9 cellular contexts compared by ENCODE assay signal in the genomic region with DNA sequence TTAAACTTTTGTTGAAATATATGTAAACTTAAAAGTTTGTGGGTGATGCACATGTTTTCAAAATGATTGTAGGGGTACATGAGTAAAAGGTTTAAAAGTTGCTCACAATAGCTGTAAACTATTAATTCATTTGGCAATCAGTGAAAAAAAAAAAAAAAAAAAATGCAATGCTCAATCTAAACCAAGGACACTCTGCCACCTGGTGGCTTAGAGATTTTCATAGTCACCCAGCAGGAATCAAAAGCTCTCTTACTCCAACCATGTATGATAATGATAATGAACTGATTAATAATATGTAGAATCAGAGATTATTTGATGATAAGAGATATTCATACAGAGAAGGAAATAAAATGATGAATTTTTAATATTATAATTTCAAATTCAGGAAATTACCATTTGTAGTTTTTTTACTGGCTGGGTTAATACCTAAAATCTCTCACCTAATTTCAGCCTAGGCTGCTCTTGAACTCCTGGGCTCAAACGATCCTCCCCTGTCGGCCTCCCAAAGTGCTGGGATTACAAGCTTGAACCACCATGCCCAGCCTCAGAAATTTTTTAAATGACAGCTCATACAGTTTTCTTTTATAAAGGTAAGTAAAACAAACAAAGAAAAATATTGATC. TPM values are rescaled to one million over a fixed set of nuclear protein-coding genes. Genes with fewer than 3 reads are reported as not detected.
DNase-seq lines count a peak whose midpoint lies in the region; ATAC-seq and TF ChIP-seq lines count a peak whose summit lies in the region.
"Had no signal": no experiment of that assay in that cellular context is flagged by ENCODE, and none has a peak within 500 bp of the region (broad histone marks: within the 10 kb centered on the region; RNA-seq: fewer than 3 reads in every experiment).

No MANE protein-coding gene starts in this region.

- H3K27me3 ChIP-seq in Caco-2 (replicated peaks; ENCODE audit: control insufficient read depth, insufficient read depth, low read length) = no peaks in the 10 kb centered on the region
- H3K27me3 ChIP-seq in Peyer's patch = no peaks in the 10 kb centered on the region
- peaks cover 15% of the 10 kb centered on the region for H3K27me3 ChIP-seq in osteoblast (ENCODE audit: insufficient read depth, low read length)

- H3K36me3 ChIP-seq in Caco-2 (ENCODE audit: control insufficient read depth, insufficient read depth, low read length) (no peaks in the 10 kb centered on the region), Peyer's patch (no peaks in the 10 kb centered on the region), osteoblast (ENCODE audit: insufficient read depth, low read length) (no peaks in the 10 kb centered on the region)

- H4K20me1 ChIP-seq in osteoblast (ENCODE audit: insufficient read depth, low read length) = no peaks in the 10 kb centered on the region

- no peaks in the 10 kb centered on the region for H3K9me3 ChIP-seq in Caco-2
- H3K9me3 ChIP-seq in Peyer's patch = no peaks in the 10 kb centered on the region
- no peaks in the 10 kb centered on the region for H3K9me3 ChIP-seq in osteoblast (ENCODE audit: low read depth, low read length)

- no peaks in the 10 kb centered on the region for H3K36me3 Mint-ChIP-seq in Caco-2 (ENCODE audit: insufficient read depth, unreplicated experiment)

- H3K27ac Mint-ChIP-seq in Caco-2 (ENCODE audit: unreplicated experiment) = no peak overlapping the region

- peak in 1 of 2 experiments; percentile 40 for DNase-seq in Caco-2
- peak; percentile 10 for DNase-seq in HCEC 1CT
- DNase-seq in Peyer's patch = no peak
- DNase-seq in erythroblast (lab: John Stamatoyannopoulos, UW) = peak; percentile 34 to 61
- peak; percentile 83 for DNase-seq in osteoblast (ENCODE audit: insufficient read length, low spot score, missing footprints)
- no peak for DNase-seq in T-helper 9 cell

- H3K4me3 ChIP-seq in Caco-2 (ENCODE audit: low read depth, low read length) (no peak overlapping the region), Peyer's patch (no peak overlapping the region), osteoblast (ENCODE audit: insufficient read depth, low read length) (no peak overlapping the region)
- H3K4me3 ChIP-seq: SK-N-MC had no signal

- CTCF ChIA-PET in Caco-2 (lab: Charles Lee) = interaction anchor here (0.6 to 2.3 kb wide), 11 partner anchors 11 to 554 kb away, joined by 3 to 20 read pairs (median 5); no protein-coding TSS in a partner anchor

- H2AFZ ChIP-seq in osteoblast (ENCODE audit: low read length) = no peak overlapping the region

- TF ChIP-seq CTCF in Caco-2 (IDR thresholded peaks at IDR 0.05; ENCODE audit: insufficient read depth in 1 of 2, low read depth in 1 of 2, low read length in 1 of 2, severe bottlenecking in 1 of 2, unreplicated experiment in 1 of 2) (peak; percentile 48 to 51), Peyer's patch (IDR thresholded peaks at IDR 0.05) (peak in 4 of 6 experiments; percentile 36 to 50 (median 43)), osteoblast (IDR thresholded peaks at IDR 0.05; ENCODE audit: extremely low read depth, low read depth, low read length) (peak; percentile 60)

- no TSS peak for BruUV-seq in Caco-2 (replicated peaks; lab: Mats Ljungman, UMichigan)

- ATAC-seq in GM21723 (IDR thresholded peaks at IDR 0.05; ENCODE audit: unreplicated experiment) (no peak), HG03432 (IDR thresholded peaks at IDR 0.05; ENCODE audit: unreplicated experiment) (no peak)

- no peaks in the 10 kb centered on the region for H3K79me2 ChIP-seq in osteoblast (ENCODE audit: insufficient read depth, low read length)

- TF ChIP-seq POLR2A in Peyer's patch (IDR thresholded peaks at IDR 0.05) (no peak), erythroblast (IDR thresholded peaks at IDR 0.05; ENCODE audit: low read length) (no peak)

- H3K4me3 Mint-ChIP-seq in Caco-2 (ENCODE audit: unreplicated experiment) = no peak overlapping the region

- intact Hi-C loops in Caco-2 (cut with micrococcal nuclease; ENCODE audit: unreplicated experiment) = loop anchor here (1.0 to 5.0 kb wide), 4 partner anchors 38 to 349 kb away; no protein-coding TSS in a partner anchor

- no peak overlapping the region for H3K4me2 ChIP-seq in osteoblast (ENCODE audit: insufficient read depth, low read length)

- H3K4me1 Mint-ChIP-seq in Caco-2 (ENCODE audit: low read depth, unreplicated experiment) = no peaks in the 10 kb centered on the region

- peaks cover 3% of the 10 kb centered on the region for H3K27me3 Mint-ChIP-seq in Caco-2 (ENCODE audit: insufficient read depth, unreplicated experiment)

- H3K4me1 ChIP-seq in Caco-2 = no peaks in the 10 kb centered on the region
- no peaks in the 10 kb centered on the region for H3K4me1 ChIP-seq in Peyer's patch
- H3K4me1 ChIP-seq in osteoblast (ENCODE audit: insufficient read depth, low read length) = no peaks in the 10 kb centered on the region

- H3K27ac ChIP-seq in Peyer's patch (no peak overlapping the region), osteoblast (ENCODE audit: low read depth, low read length) (no peak overlapping the region)
- H3K27ac ChIP-seq: SK-N-MC had no signal

- H3K9me3 Mint-ChIP-seq in Caco-2 (ENCODE audit: unreplicated experiment) = no peaks in the 10 kb centered on the region

- POLR2A ChIA-PET in Caco-2 (lab: Charles Lee) = no interaction called here

RNA-seq across cellular contexts. Expression of gene SLC25A4, which starts 46.9 kb away (rescaled TPM):
- total RNA-seq in Caco-2 (2022) (24.1 and 24.6 TPM in 2 replicates), Peyer's patch (10 to 100 TPM; 17.3 to 64.4 (median 37.1) TPM), osteoblast (8.3 and 14.1 TPM in 2 replicates)

Comparison
In these comparisons a context has a peak if more than half of its experiments do, and no peak if none do; other contexts are left out.
1. DNase-seq: peak in HCEC 1CT (single experiment), erythroblast (2 of 2) and osteoblast (single experiment); none in Peyer's patch (0 of 3) and T-helper 9 cell (single experiment).
2. Peak in every context shown above with its lines, with median percentiles within 50 percentile points of each other: CTCF ChIP-seq.